ENCODE assay signal across 1 cellular context in the genomic region with DNA sequence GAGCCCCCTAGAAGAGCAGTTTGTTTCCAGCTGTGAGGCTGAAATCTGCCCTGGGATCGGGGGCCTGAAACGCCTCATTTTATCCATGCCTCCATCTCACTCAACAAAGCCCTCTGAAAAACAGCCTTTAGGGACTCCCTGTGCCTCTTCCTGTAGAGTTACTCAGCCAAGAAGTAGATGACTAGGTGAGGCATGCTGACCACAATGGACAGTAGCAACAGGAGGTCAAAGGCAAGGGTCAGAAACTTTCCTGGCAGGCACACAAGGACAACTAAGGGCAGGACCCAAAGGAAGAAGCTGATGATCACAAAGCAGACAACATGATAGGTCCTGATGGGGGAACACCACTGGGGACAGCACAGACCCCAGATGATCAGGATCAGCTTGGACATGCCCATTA.
A peak's percentile ranks its signal among the peaks of the same experiment; 100 is the strongest.
TF ChIP-seq lines count a peak whose summit lies in the region.

No MANE protein-coding gene starts in this region.

TF ChIP-seq in endothelial cell of umbilical vein, 7 proteins besides CTCF, POLR2A, EP300 and RAD21:
- TF ChIP-seq MYC (IDR thresholded peaks at IDR 0.05; ENCODE audit: low read depth, low read length) (no peak), GATA2 (IDR thresholded peaks at IDR 0.05; ENCODE audit: insufficient read depth, insufficient read length, low read depth, low read length) (no peak), MAX (IDR thresholded peaks at IDR 0.05; ENCODE audit: insufficient read depth, insufficient read length) (no peak), FOS (IDR thresholded peaks at IDR 0.05; ENCODE audit: borderline replicate concordance, insufficient read depth, low read length) (peak; percentile 15)
